In genomic region chr2:1495676-1496393, GRCh38 we compare ENCODE assay signal across 18 cellular contexts.
DNase-seq lines count a peak whose midpoint lies in the region; ATAC-seq and TF ChIP-seq lines count a peak whose summit lies in the region.
"Had no signal": no experiment of that assay in that cellular context is flagged by ENCODE, and none has a peak within 500 bp of the region (broad histone marks: within the 10 kb centered on the region; RNA-seq: fewer than 3 reads in every experiment).

No MANE protein-coding gene starts in this region.

- no peaks in the 10 kb centered on the region for H3K36me3 Mint-ChIP-seq in chondrocyte (ENCODE audit: low read depth)
- no peaks in the 10 kb centered on the region for H3K36me3 Mint-ChIP-seq in osteocyte (ENCODE audit: unreplicated experiment)
- H3K36me3 Mint-ChIP-seq: CD8-positive, alpha-beta T cell had no signal

- TF ChIP-seq CTCF in chondrocyte (IDR thresholded peaks at IDR 0.05) (no peak), osteocyte (IDR thresholded peaks at IDR 0.05) (no peak), upper lobe of right lung (IDR thresholded peaks at IDR 0.05) (no peak)

- no peak overlapping the region for H3K27ac ChIP-seq in upper lobe of right lung
- H3K27ac ChIP-seq: BLaER1, GM23248, KMS-11 had no signal

- H3K4me3 Mint-ChIP-seq in chondrocyte (ENCODE audit: unreplicated experiment) = no peak overlapping the region
- H3K4me3 Mint-ChIP-seq in osteocyte (ENCODE audit: unreplicated experiment) = no peak overlapping the region
- H3K4me3 Mint-ChIP-seq: CD8-positive, alpha-beta T cell had no signal

- no peak for ATAC-seq in upper lobe of right lung
- ATAC-seq: CD8-positive, alpha-beta T cell; GM12878; Right ventricle myocardium inferior had no signal

- H3K4me1 ChIP-seq in upper lobe of right lung = no peaks in the 10 kb centered on the region

- no peaks in the 10 kb centered on the region for H3K9me3 Mint-ChIP-seq in chondrocyte (ENCODE audit: low read depth)
- no peaks in the 10 kb centered on the region for H3K9me3 Mint-ChIP-seq in osteocyte (ENCODE audit: unreplicated experiment)
- H3K9me3 Mint-ChIP-seq: CD8-positive, alpha-beta T cell had no signal

- H3K4me1 Mint-ChIP-seq in chondrocyte (ENCODE audit: low read depth) = no peaks in the 10 kb centered on the region
- no peaks in the 10 kb centered on the region for H3K4me1 Mint-ChIP-seq in osteocyte (ENCODE audit: unreplicated experiment)

- no peaks in the 10 kb centered on the region for H3K9me3 ChIP-seq in upper lobe of right lung
- H3K9me3 ChIP-seq: BLaER1 had no signal

- intact Hi-C loops in upper lobe of right lung (cut with DNase I) = no loop called here

- H3K27me3 ChIP-seq in upper lobe of right lung = no peaks in the 10 kb centered on the region
- no peaks in the 10 kb centered on the region for H3K27me3 ChIP-seq in H7 (ENCODE audit: control insufficient read depth, insufficient read depth, low read length)
- H3K27me3 ChIP-seq: BLaER1 had no signal

- DNase-seq in activated CD8-positive, alpha-beta memory T cell treated with anti-CD3 and anti-CD28 coated beads, Interleukin-2, amount 50 U/mL, for 48 hours = peak; percentile 23
- no peak for DNase-seq in activated CD8-positive, alpha-beta memory T cell treated with anti-CD3 and anti-CD28 coated beads, Interleukin-2, amount 50 U/mL, for 4 hours
- peak; percentile 66 for DNase-seq in chondrocyte (ENCODE audit: low spot score)
- peak; percentile 70 for DNase-seq in osteocyte (ENCODE audit: extremely low spot score, unreplicated experiment)
- DNase-seq in upper lobe of right lung = peak; percentile 42
- no peak for DNase-seq in globus pallidus (ENCODE audit: low spot score)
- DNase-seq in A172 (ENCODE audit: low spot score) = no peak
- DNase-seq in H7 = no peak
- DNase-seq: DMS79 treated with DMSO at 0.1 percent for 48 hours, GM23248, NCI-H1105, NCI-H1694, NCI-H510A treated with DMSO at 0.1 percent for 48 hours had no signal

- H3K36me3 ChIP-seq in upper lobe of right lung = no peaks in the 10 kb centered on the region
- H3K36me3 ChIP-seq in H7 (replicated peaks; ENCODE audit: control insufficient read depth, insufficient read depth, low read length) = no peaks in the 10 kb centered on the region
- H3K36me3 ChIP-seq: BLaER1 had no signal

- H3K27me3 Mint-ChIP-seq in chondrocyte (ENCODE audit: low read depth) (peaks cover 16% of the 10 kb centered on the region), osteocyte (ENCODE audit: unreplicated experiment) (no peaks in the 10 kb centered on the region)

- no peak overlapping the region for H3K27ac Mint-ChIP-seq in chondrocyte (ENCODE audit: unreplicated experiment)
- H3K27ac Mint-ChIP-seq in osteocyte (ENCODE audit: unreplicated experiment) = no peak overlapping the region
- H3K27ac Mint-ChIP-seq: CD8-positive, alpha-beta T cell had no signal

- H3K4me3 ChIP-seq in upper lobe of right lung = no peak overlapping the region
- H3K4me3 ChIP-seq in H7 (ENCODE audit: insufficient read depth, low read depth, low read length) = no peak overlapping the region
- H3K4me3 ChIP-seq: BLaER1, GM12878, GM23248 had no signal

Comparison
In these comparisons a context has a peak if more than half of its experiments do, and no peak if none do; other contexts are left out.
1. DNase-seq: peak in activated CD8-positive, alpha-beta memory T cell treated with anti-CD3 and anti-CD28 coated beads, Interleukin-2, amount 50 U/mL, for 48 hours (single experiment), chondrocyte (single experiment), osteocyte (single experiment) and upper lobe of right lung (single experiment); none in activated CD8-positive, alpha-beta memory T cell treated with anti-CD3 and anti-CD28 coated beads, Interleukin-2, amount 50 U/mL, for 4 hours (single experiment), globus pallidus (single experiment), A172 (single experiment) and H7 (single experiment).